8 cellular contexts compared by ENCODE assay signal in genomic region chr12:92135541-92135940, GRCh38. TPM values are rescaled to one million over a fixed set of nuclear protein-coding genes. Genes with fewer than 3 reads are reported as not detected.
DNase-seq lines count a peak whose midpoint lies in the region; ATAC-seq and TF ChIP-seq lines count a peak whose summit lies in the region.
"Not testable (repeated sequence)": the region's sequence is repeated elsewhere in the genome, so short reads cannot be mapped to it uniquely, and the experiment has no call there.

No MANE protein-coding gene starts in this region.

- H3K4me2 ChIP-seq in mammary epithelial cell (ENCODE audit: insufficient read depth, low read depth, low read length) = not testable (repeated sequence)

- peaks cover 57 to 66% (median 62%) of the 10 kb centered on the region in 4 donors for H3K4me1 Mint-ChIP-seq in CD4-positive, CD25-positive, alpha-beta regulatory T cell
- H3K4me1 Mint-ChIP-seq in IgD-negative memory B cell (peaks cover 58 to 82% (median 70%) of the 10 kb centered on the region in 3 donors), T-helper 17 cell (peaks cover 74% of the 10 kb centered on the region), osteocyte (ENCODE audit: unreplicated experiment) (peaks cover 95% of the 10 kb centered on the region)
- H3K4me1 Mint-ChIP-seq in activated T-helper 1 cell treated with anti-CD3 and anti-CD28 coated beads, Interleukin-12 subunit alpha, Interleukin-12 subunit beta, Interleukin-2, Interleukin-4 antibody, amounts not matched to agents 30 ng/mL and 10 ng/mL and 1 ng/mL, durations not matched to agents 14 hours and 24 hours and 36 hours (ENCODE audit: low read depth) = peaks cover 92% of the 10 kb centered on the region

- CTCF ChIA-PET in mammary epithelial cell (lab: Charles Lee; ENCODE audit: low non-redundant PET) = not testable (repeated sequence)

- H3K4me1 ChIP-seq in CD4-positive, CD25-positive, alpha-beta regulatory T cell (ENCODE audit: control insufficient read depth, insufficient read depth, low read length, poor library complexity, severe bottlenecking) = peaks cover 65% of the 10 kb centered on the region
- H3K4me1 ChIP-seq in mammary epithelial cell (ENCODE audit: insufficient read depth, low read length) (peaks cover 63% of the 10 kb centered on the region), right atrium auricular region (peaks cover 0 to 85% of the 10 kb centered on the region in 2 donors), upper lobe of right lung (peaks cover 74% of the 10 kb centered on the region)

- not testable (repeated sequence) for BruUV-seq in mammary epithelial cell (replicated peaks; lab: Mats Ljungman, UMichigan)

- 89% methylated on average over 3 of the region's 8 CpGs for WGBS in mammary epithelial cell (ENCODE audit: low coverage, missing lambda C conversion rate)

- H4K20me1 ChIP-seq in mammary epithelial cell (ENCODE audit: insufficient read depth, low read length) = not testable (repeated sequence)

- H3K4me3 ChIP-seq in CD4-positive, CD25-positive, alpha-beta regulatory T cell (ENCODE audit: low read depth, low read length) = peak overlapping the region; percentile 99
- not testable (repeated sequence) for H3K4me3 ChIP-seq in mammary epithelial cell (replicated peaks in 1 of 3; ENCODE audit: insufficient read depth in 1 of 3, low read depth in 2 of 3, low read length in 3 of 3); right atrium auricular region
- H3K4me3 ChIP-seq in upper lobe of right lung = peak overlapping the region; percentile 73

- not testable (repeated sequence) for H3K9me3 ChIP-seq in CD4-positive, CD25-positive, alpha-beta regulatory T cell (ENCODE audit: control insufficient read depth in 2 of 2, low read length in 2 of 2); T-helper 17 cell (ENCODE audit: control insufficient read depth, low read length, poor library complexity, severe bottlenecking); mammary epithelial cell (replicated peaks; ENCODE audit: insufficient read depth, low read length); right atrium auricular region; upper lobe of right lung

- not testable (repeated sequence) for H3K9ac ChIP-seq in mammary epithelial cell (ENCODE audit: insufficient read depth, low read length)

- not testable (repeated sequence) for ATAC-seq in CD4-positive, CD25-positive, alpha-beta regulatory T cell (ENCODE audit: low read depth in 2 of 2); T-helper 17 cell; upper lobe of right lung

- peak overlapping the region; percentile 84 for H3K27ac ChIP-seq in CD4-positive, CD25-positive, alpha-beta regulatory T cell (ENCODE audit: insufficient read depth, low read length, poor library complexity, severe bottlenecking)
- peak overlapping the region; percentile 54 for H3K27ac ChIP-seq in mammary epithelial cell (ENCODE audit: insufficient read depth, low read depth, low read length)
- H3K27ac ChIP-seq in right atrium auricular region = peak overlapping the region; percentile 99 to 100
- H3K27ac ChIP-seq in upper lobe of right lung = peak overlapping the region; percentile 61

- not testable (repeated sequence) for DNase-seq in CD4-positive, CD25-positive, alpha-beta regulatory T cell; T-helper 17 cell; activated T-helper 1 cell treated with anti-CD3 and anti-CD28 coated beads, Interleukin-12 subunit alpha, Interleukin-12 subunit beta, Interleukin-2, Interleukin-4 antibody, amounts not matched to agents 30 ng/mL and 10 ng/mL and 1 ng/mL, durations not matched to agents 14 hours and 24 hours and 36 hours (ENCODE audit: low spot score); mammary epithelial cell; right atrium auricular region (ENCODE audit: low spot score); osteocyte (ENCODE audit: extremely low spot score, unreplicated experiment); upper lobe of right lung

- not testable (repeated sequence) for H3K27me3 ChIP-seq in CD4-positive, CD25-positive, alpha-beta regulatory T cell (ENCODE audit: control insufficient read depth, insufficient read depth, low read length); mammary epithelial cell (ENCODE audit: insufficient read depth, low read length); right atrium auricular region; upper lobe of right lung

- H3K36me3 Mint-ChIP-seq in CD4-positive, CD25-positive, alpha-beta regulatory T cell = peaks cover 59% of the 10 kb centered on the region
- not testable (repeated sequence) for H3K36me3 Mint-ChIP-seq in IgD-negative memory B cell
- H3K36me3 Mint-ChIP-seq in T-helper 17 cell (ENCODE audit: low read depth) (peaks cover 18% of the 10 kb centered on the region), osteocyte (ENCODE audit: unreplicated experiment) (peaks cover 13% of the 10 kb centered on the region)
- peaks cover 45% of the 10 kb centered on the region for H3K36me3 Mint-ChIP-seq in activated T-helper 1 cell treated with anti-CD3 and anti-CD28 coated beads, Interleukin-12 subunit alpha, Interleukin-12 subunit beta, Interleukin-2, Interleukin-4 antibody, amounts not matched to agents 30 ng/mL and 10 ng/mL and 1 ng/mL, durations not matched to agents 14 hours and 24 hours and 36 hours (ENCODE audit: low read depth)

- peak overlapping the region; percentile 90 to 100 (median 99) for H3K4me3 Mint-ChIP-seq in CD4-positive, CD25-positive, alpha-beta regulatory T cell
- H3K4me3 Mint-ChIP-seq in IgD-negative memory B cell = peak overlapping the region; percentile 88 to 100 (median 95)
- H3K4me3 Mint-ChIP-seq in T-helper 17 cell = peak overlapping the region; percentile 99
- peak overlapping the region; percentile 94 for H3K4me3 Mint-ChIP-seq in activated T-helper 1 cell treated with anti-CD3 and anti-CD28 coated beads, Interleukin-12 subunit alpha, Interleukin-12 subunit beta, Interleukin-2, Interleukin-4 antibody, amounts not matched to agents 30 ng/mL and 10 ng/mL and 1 ng/mL, durations not matched to agents 14 hours and 24 hours and 36 hours
- H3K4me3 Mint-ChIP-seq in osteocyte (ENCODE audit: unreplicated experiment) = not testable (repeated sequence)

- in situ Hi-C loops in mammary epithelial cell (cut with MboI; ENCODE audit: low sequenced_read_pairs in 2 of 2) = loop anchor here in 1 of 2 donors (25.0 kb wide), 2 partner anchors 348 to 748 kb away; no protein-coding TSS in a partner anchor

- H3K79me2 ChIP-seq in mammary epithelial cell (ENCODE audit: insufficient read depth, low read length) = peaks cover 96% of the 10 kb centered on the region

- intact Hi-C loops in activated T-helper 1 cell treated with anti-CD3 and anti-CD28 coated beads, Interleukin-12 subunit alpha, Interleukin-12 subunit beta, Interleukin-2, Interleukin-4 antibody, amounts not matched to agents 30 ng/mL and 10 ng/mL and 1 ng/mL, durations not matched to agents 14 hours and 24 hours and 36 hours (cut with micrococcal nuclease) = loop anchor here (2.0 kb wide), 1 partner anchor 17 kb away; no protein-coding TSS in a partner anchor
- intact Hi-C loops in mammary epithelial cell (cut with micrococcal nuclease); upper lobe of right lung (cut with DNase I): not testable (repeated sequence)

- not testable (repeated sequence) for H3K27me3 Mint-ChIP-seq in CD4-positive, CD25-positive, alpha-beta regulatory T cell; IgD-negative memory B cell; T-helper 17 cell; activated T-helper 1 cell treated with anti-CD3 and anti-CD28 coated beads, Interleukin-12 subunit alpha, Interleukin-12 subunit beta, Interleukin-2, Interleukin-4 antibody, amounts not matched to agents 30 ng/mL and 10 ng/mL and 1 ng/mL, durations not matched to agents 14 hours and 24 hours and 36 hours (ENCODE audit: insufficient read depth); osteocyte (ENCODE audit: unreplicated experiment)

- peaks cover 13% of the 10 kb centered on the region for H3K36me3 ChIP-seq in CD4-positive, CD25-positive, alpha-beta regulatory T cell (ENCODE audit: control insufficient read depth, insufficient read depth, low read length)
- H3K36me3 ChIP-seq in mammary epithelial cell (ENCODE audit: insufficient read depth, low read length); right atrium auricular region; upper lobe of right lung: not testable (repeated sequence)

- H2AFZ ChIP-seq in mammary epithelial cell (ENCODE audit: low read depth, low read length) = not testable (repeated sequence)

- H3K9me3 Mint-ChIP-seq in CD4-positive, CD25-positive, alpha-beta regulatory T cell; IgD-negative memory B cell; activated T-helper 1 cell treated with anti-CD3 and anti-CD28 coated beads, Interleukin-12 subunit alpha, Interleukin-12 subunit beta, Interleukin-2, Interleukin-4 antibody, amounts not matched to agents 30 ng/mL and 10 ng/mL and 1 ng/mL, durations not matched to agents 14 hours and 24 hours and 36 hours; osteocyte (ENCODE audit: unreplicated experiment): not testable (repeated sequence)

- TF ChIP-seq CTCF in mammary epithelial cell (conservative IDR thresholded peaks at IDR 0.05 in 1 of 2, IDR thresholded peaks at IDR 0.05 in 1 of 2; ENCODE audit: extremely low read depth in 1 of 2, insufficient read depth in 1 of 2, low read depth in 1 of 2, low read length in 2 of 2); right atrium auricular region (IDR thresholded peaks at IDR 0.05); osteocyte (IDR thresholded peaks at IDR 0.05); upper lobe of right lung (IDR thresholded peaks at IDR 0.05): not testable (repeated sequence)

- dilution Hi-C loops in mammary epithelial cell (cut with HindIII; ENCODE audit: low sequenced_read_pairs) = not testable (repeated sequence)

- peak overlapping the region; percentile 88 to 99 (median 98) for H3K27ac Mint-ChIP-seq in CD4-positive, CD25-positive, alpha-beta regulatory T cell
- peak overlapping the region in 1 of 3 donors; percentile 63 for H3K27ac Mint-ChIP-seq in IgD-negative memory B cell
- H3K27ac Mint-ChIP-seq in T-helper 17 cell = peak overlapping the region; percentile 99
- H3K27ac Mint-ChIP-seq in activated T-helper 1 cell treated with anti-CD3 and anti-CD28 coated beads, Interleukin-12 subunit alpha, Interleukin-12 subunit beta, Interleukin-2, Interleukin-4 antibody, amounts not matched to agents 30 ng/mL and 10 ng/mL and 1 ng/mL, durations not matched to agents 14 hours and 24 hours and 36 hours = peak overlapping the region; percentile 94
- H3K27ac Mint-ChIP-seq in osteocyte (ENCODE audit: unreplicated experiment) = peak overlapping the region; percentile 76

RNA-seq across cellular contexts. Expression of gene BTG1, which starts 10.1 kb away (rescaled TPM):
- total RNA-seq in CD4-positive, CD25-positive, alpha-beta regulatory T cell = 1,342 TPM
- 100 to 1,000 TPM; 509 to 939 (median 769) TPM for polyA plus RNA-seq in CD4-positive, CD25-positive, alpha-beta regulatory T cell
- 669 TPM for polyA plus RNA-seq in IgD-negative memory B cell
- 1,000 to 10,000 TPM; 1,109 to 1,137 TPM for total RNA-seq in T-helper 17 cell
- 86.4 and 87.9 TPM in 2 replicates for total RNA-seq in activated T-helper 1 cell treated with anti-CD3 and anti-CD28 coated beads, Interleukin-12 subunit alpha, Interleukin-12 subunit beta, Interleukin-2, Interleukin-4 antibody, amounts not matched to agents 30 ng/mL and 10 ng/mL and 1 ng/mL, durations not matched to agents 14 hours and 24 hours and 36 hours
- total RNA-seq in mammary epithelial cell = 10 to 100 TPM; 26.8 to 68.2 TPM
- polyA plus RNA-seq in mammary epithelial cell = 24.8 TPM
- polyA minus RNA-seq in mammary epithelial cell = 70.4 TPM
- total RNA-seq in right atrium auricular region = 10 to 100 TPM; 51.2 to 61.6 TPM
- 107 and 121 TPM in 2 replicates for total RNA-seq in osteocyte
- 163 TPM for total RNA-seq in upper lobe of right lung
